ENCODE assay signal across 14 cellular contexts in the genomic region with DNA sequence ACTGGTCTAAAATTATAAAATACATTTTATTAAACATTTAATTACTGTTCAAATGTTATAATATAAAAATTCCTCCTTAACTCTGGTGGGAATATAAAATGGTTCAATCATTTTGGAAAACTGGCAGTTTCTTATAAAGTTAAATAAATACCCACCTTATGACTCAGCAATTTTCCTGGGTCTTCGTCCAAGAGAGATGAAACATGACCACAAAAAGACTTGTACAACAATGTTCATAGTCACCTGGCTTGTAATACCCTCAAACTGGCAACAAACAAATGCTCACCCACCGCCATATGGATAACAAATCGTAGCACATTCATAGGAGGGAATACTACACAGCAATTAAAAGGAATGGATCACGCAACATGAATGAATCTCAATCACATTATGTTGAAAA.
DNase-seq lines count a peak whose midpoint lies in the region; ATAC-seq, FAIRE-seq and TF ChIP-seq lines count a peak whose summit lies in the region.
"Had no signal": no experiment of that assay in that cellular context is flagged by ENCODE, and none has a peak within 500 bp of the region (broad histone marks: within the 10 kb centered on the region; RNA-seq: fewer than 3 reads in every experiment).

No MANE protein-coding gene starts in this region.

- TF ChIP-seq POLR2A in HepG2 (IDR thresholded peaks at IDR 0.05; ENCODE audit: insufficient read depth in 1 of 2, low read depth in 2 of 2, low read length in 2 of 2) (no peak), right lobe of liver (IDR thresholded peaks at IDR 0.05) (no peak)

- no peaks in the 10 kb centered on the region for H3K9me3 ChIP-seq in HepG2 (ENCODE audit: low read length)
- no peaks in the 10 kb centered on the region for H3K9me3 ChIP-seq in right lobe of liver
- H3K9me3 ChIP-seq: vagina had no signal

- 31% methylated on average over 4 of the region's 4 CpGs for WGBS in HepG2 (ENCODE audit: low lambda C conversion rate)
- WGBS in right lobe of liver (ENCODE audit: insufficient coverage, low coverage, low lambda C conversion rate, missing lambda C conversion rate), result 61% methylated on average over 4 of the region's 4 CpGs

- POLR2A ChIA-PET in HepG2 (lab: Yijun Ruan, JAX), result no interaction called here
- POLR2A ChIA-PET in activated CD4-positive, alpha-beta T cell treated with anti-CD3 and anti-CD28 coated beads, Interleukin-2, amount 10 ng/mL, durations not matched to agents 7 days and 5 days (lab: Charles Lee), result no interaction called here

- intact Hi-C loops in HepG2 (cut with micrococcal nuclease; ENCODE audit: unreplicated experiment), result loop anchor here (1.0 to 2.0 kb wide), 2 partner anchors 67 to 110 kb away; partner anchors contain the start of gene RIN2
- intact Hi-C loops in right lobe of liver (cut with DNase I), result loop anchor here in 1 of 2 donors (10.0 kb wide), 2 partner anchors 93 to 303 kb away; no protein-coding TSS in a partner anchor

- in situ Hi-C loops in HepG2 (cut with HindIII; ENCODE audit: extremely low pct_ligation_motif_present, low pct_unique_long_range_greater_than_20kb), result loop anchor here (5.0 kb wide), 2 partner anchors 65 to 105 kb away; partner anchors contain the start of gene RIN2
- in situ Hi-C loops in astrocyte of the spinal cord (cut with HindIII; ENCODE audit: low sequenced_read_pairs), result no loop called here

- H3K79me2 ChIP-seq in HepG2 (ENCODE audit: insufficient read depth, low read length), result no peaks in the 10 kb centered on the region

- H3K36me3 ChIP-seq in HepG2 (replicated peaks in 1 of 2; ENCODE audit: control insufficient read depth in 1 of 2, insufficient read depth in 2 of 2, low read length in 2 of 2) (no peaks in the 10 kb centered on the region), right lobe of liver (no peaks in the 10 kb centered on the region)
- H3K36me3 ChIP-seq: vagina had no signal

- no peak overlapping the region for H3K9ac ChIP-seq in HepG2 (ENCODE audit: insufficient read depth, low read depth, low read length)

- no peak for TF ChIP-seq RAD21 in HepG2 (CRISPR knock-in tag; IDR thresholded peaks at IDR 0.05)

- no peak overlapping the region for H3K27ac ChIP-seq in HepG2 (ENCODE audit: extremely low read length, insufficient read depth, low read length)
- no peak overlapping the region for H3K27ac ChIP-seq in right lobe of liver
- H3K27ac ChIP-seq: vagina had no signal

- H3K4me1 ChIP-seq in HepG2 (ENCODE audit: insufficient read depth, low read length), result no peaks in the 10 kb centered on the region
- H3K4me1 ChIP-seq in right lobe of liver, result no peaks in the 10 kb centered on the region

- no peak for DNase-seq in HepG2 (ENCODE audit: low spot score)
- no peak for DNase-seq in right lobe of liver
- DNase-seq in astrocyte of the spinal cord (ENCODE audit: low read depth, low spot score), result peak; percentile 40
- peak; percentile 62 for DNase-seq in fibroblast of the aortic adventitia (ENCODE audit: low read depth)
- peak; percentile 20 for DNase-seq in urothelium cell line (ENCODE audit: low spot score)
- no peak for DNase-seq in activated CD4-positive, alpha-beta T cell treated with anti-CD3 and anti-CD28 coated beads, Interleukin-2, amount 10 ng/mL, durations not matched to agents 7 days and 5 days
- no peak for DNase-seq in SHP77 (lab: John Stamatoyannopoulos, UW)
- no peak for DNase-seq in dedifferentiated amniotic fluid mesenchymal stem cell (ENCODE audit: extremely low spot score)
- DNase-seq: NCI-H2107 had no signal

- no peak overlapping the region for H3K4me2 ChIP-seq in HepG2 (ENCODE audit: low read depth, low read length)

- no peak overlapping the region for H3K27ac Mint-ChIP-seq in activated CD4-positive, alpha-beta T cell treated with anti-CD3 and anti-CD28 coated beads, Interleukin-2, amount 10 ng/mL, durations not matched to agents 7 days and 5 days
- H3K27ac Mint-ChIP-seq: activated CD4-positive, alpha-beta T cell treated with anti-CD3 and anti-CD28 coated beads, Interleukin-2, amount 10 ng/mL, durations not matched to agents 24 days and 14 days; nephron had no signal

- H3K27me3 ChIP-seq in HepG2 (ENCODE audit: control insufficient read depth in 1 of 2, insufficient read depth in 2 of 2, low read length in 2 of 2), result 0 out of 5 replicates have a peak, but pooled peaks cover 0 to 13% of the 10 kb centered on the region in 2 experiments
- H3K27me3 ChIP-seq in right lobe of liver, result no peaks in the 10 kb centered on the region
- H3K27me3 ChIP-seq: vagina had no signal

- H3K4me3 Mint-ChIP-seq in activated CD4-positive, alpha-beta T cell treated with anti-CD3 and anti-CD28 coated beads, Interleukin-2, amount 10 ng/mL, durations not matched to agents 7 days and 5 days, result no peak overlapping the region
- H3K4me3 Mint-ChIP-seq: activated CD4-positive, alpha-beta T cell treated with anti-CD3 and anti-CD28 coated beads, Interleukin-2, amount 10 ng/mL, durations not matched to agents 24 days and 14 days; endodermal cell; nephron had no signal

- CTCF ChIA-PET in HepG2 (lab: Yijun Ruan, JAX; ENCODE audit: low intra/inter-chr PET ratio, low total read pairs), result interaction anchor here (0.8 to 2.8 kb wide), 3 partner anchors 93 to 303 kb away, joined by 3 to 48 read pairs (median 12); no protein-coding TSS in a partner anchor
- CTCF ChIA-PET in activated CD4-positive, alpha-beta T cell treated with anti-CD3 and anti-CD28 coated beads, Interleukin-2, amount 10 ng/mL, durations not matched to agents 7 days and 5 days (lab: Charles Lee), result no interaction called here

- FAIRE-seq in HepG2 (lab: Jason Lieb, UNC) (no peak), urothelium cell line (lab: Jason Lieb, UNC) (no peak)
- FAIRE-seq: A204.1 had no signal

- no TSS peak for BruUV-seq in HepG2 (replicated peaks; lab: Mats Ljungman, UMichigan)

- no peaks in the 10 kb centered on the region for H4K20me1 ChIP-seq in HepG2 (ENCODE audit: insufficient read depth, low read length)

- H3K4me3 ChIP-seq in HepG2 (replicated peaks in 1 of 3; ENCODE audit: insufficient read depth in 1 of 3, low read depth in 2 of 3, low read length in 3 of 3) (no peak overlapping the region), right lobe of liver (no peak overlapping the region), astrocyte of the spinal cord (ENCODE audit: low read depth, low read length) (no peak overlapping the region), fibroblast of the aortic adventitia (ENCODE audit: low read depth, low read length) (no peak overlapping the region)
- H3K4me3 ChIP-seq: vagina had no signal

- TF ChIP-seq EP300 in HepG2 (IDR thresholded peaks at IDR 0.05; ENCODE audit: low read depth in 2 of 2, low read length in 2 of 2), result no peak
- no peak for TF ChIP-seq EP300 in HepG2 (CRISPR knock-in tag; IDR thresholded peaks at IDR 0.05; ENCODE audit: borderline replicate concordance)

- H2AFZ ChIP-seq in HepG2 (ENCODE audit: low read length), result no peak overlapping the region

- H3K4me1 Mint-ChIP-seq in activated CD4-positive, alpha-beta T cell treated with anti-CD3 and anti-CD28 coated beads, Interleukin-2, amount 10 ng/mL, durations not matched to agents 7 days and 5 days, result no peaks in the 10 kb centered on the region

- ATAC-seq in HepG2 (no peak), right lobe of liver (no peak)

- H3K27me3 Mint-ChIP-seq in activated CD4-positive, alpha-beta T cell treated with anti-CD3 and anti-CD28 coated beads, Interleukin-2, amount 10 ng/mL, durations not matched to agents 7 days and 5 days, result peaks cover 7% of the 10 kb centered on the region

- H3K9me3 Mint-ChIP-seq in activated CD4-positive, alpha-beta T cell treated with anti-CD3 and anti-CD28 coated beads, Interleukin-2, amount 10 ng/mL, durations not matched to agents 7 days and 5 days, result no peaks in the 10 kb centered on the region
- H3K9me3 Mint-ChIP-seq: activated CD4-positive, alpha-beta T cell treated with anti-CD3 and anti-CD28 coated beads, Interleukin-2, amount 10 ng/mL, durations not matched to agents 24 days and 14 days; nephron had no signal

- TF ChIP-seq CTCF in HepG2 (CRISPR knock-in tag; IDR thresholded peaks at IDR 0.05) (no peak), right lobe of liver (IDR thresholded peaks at IDR 0.05) (no peak), astrocyte of the spinal cord (IDR thresholded peaks at IDR 0.05; ENCODE audit: low read depth, low read length) (no peak), fibroblast of the aortic adventitia (IDR thresholded peaks at IDR 0.05; ENCODE audit: insufficient read depth, low read length) (no peak)

- H3K36me3 Mint-ChIP-seq in activated CD4-positive, alpha-beta T cell treated with anti-CD3 and anti-CD28 coated beads, Interleukin-2, amount 10 ng/mL, durations not matched to agents 7 days and 5 days (ENCODE audit: low read depth), result no peaks in the 10 kb centered on the region

TF ChIP-seq in HepG2, 621 proteins besides CTCF, POLR2A, EP300 and RAD21 (continues in another document):
- peak; percentile 84 for TF ChIP-seq MAFK (conservative IDR thresholded peaks at IDR 0.05 in 1 of 2, IDR thresholded peaks at IDR 0.05 in 1 of 2; ENCODE audit: low read length in 2 of 2)
- TF ChIP-seq ZNF33B (CRISPR knock-in tag; IDR thresholded peaks at IDR 0.05), result no peak
- TF ChIP-seq MAFF (IDR thresholded peaks at IDR 0.05; ENCODE audit: low read depth, low read length), result peak; percentile 55
- no peak for TF ChIP-seq CREBL2 (CRISPR knock-in tag; IDR thresholded peaks at IDR 0.05; ENCODE audit: borderline replicate concordance)
- TF ChIP-seq GATA4 (IDR thresholded peaks at IDR 0.05; ENCODE audit: borderline replicate concordance, low read depth), result no peak
- no peak for TF ChIP-seq FUBP1 (CRISPR knock-in tag; IDR thresholded peaks at IDR 0.05; ENCODE audit: borderline replicate concordance)
- TF ChIP-seq GZF1 (CRISPR knock-in tag; IDR thresholded peaks at IDR 0.05), result no peak

Comparison
In these comparisons a context has a peak if more than half of its experiments do, and no peak if none do; other contexts are left out.
1. DNase-seq: peak in astrocyte of the spinal cord (single experiment), fibroblast of the aortic adventitia (single experiment) and urothelium cell line (single experiment); none in HepG2 (single experiment), right lobe of liver (0 of 3), activated CD4-positive, alpha-beta T cell treated with anti-CD3 and anti-CD28 coated beads, Interleukin-2, amount 10 ng/mL, durations not matched to agents 7 days and 5 days (single experiment), SHP77 (0 of 2) and dedifferentiated amniotic fluid mesenchymal stem cell (single experiment).